9 cellular contexts compared by ENCODE assay signal in genomic region chr12:29620030-29620429, GRCh38.
"Had no signal": no experiment of that assay in that cellular context is flagged by ENCODE, and none has a peak within 500 bp of the region (broad histone marks: within the 10 kb centered on the region; RNA-seq: fewer than 3 reads in every experiment).

No MANE protein-coding gene starts in this region.

- H3K9me3 ChIP-seq: HAP-1 had no signal

- H3K4me2 ChIP-seq: GM23338, KMS-11 had no signal

- DNase-seq: H7, HFFc6, IMR-90, KBM-7 had no signal

- H3K9me3 Mint-ChIP-seq: GM23338 had no signal

- H3K9ac ChIP-seq: KMS-11 had no signal

- H3K36me3 ChIP-seq: HAP-1 had no signal

- H3K27ac ChIP-seq: KMS-11 had no signal

- H3K4me3 ChIP-seq: GM23338, HAP-1 had no signal

- ATAC-seq: GM23338, HCT116 had no signal

- H2AFZ ChIP-seq: GM23338 had no signal

- H3K4me3 Mint-ChIP-seq: GM23338, HFFc6 had no signal

- FAIRE-seq: HTR-8/SVneo had no signal

- H3K27ac Mint-ChIP-seq: GM23338, HFFc6 had no signal
